In genomic region chr21:31103163-31103562, GRCh38 we compare ENCODE assay signal across 32 cellular contexts.
DNase-seq lines count a peak whose midpoint lies in the region; ATAC-seq and TF ChIP-seq lines count a peak whose summit lies in the region.
"Had no signal": no experiment of that assay in that cellular context is flagged by ENCODE, and none has a peak within 500 bp of the region (broad histone marks: within the 10 kb centered on the region; RNA-seq: fewer than 3 reads in every experiment).

No MANE protein-coding gene starts in this region.

- peak overlapping the region; percentile 3 for H3K27ac Mint-ChIP-seq in activated T-cell treated with anti-CD3 and anti-CD28 coated beads, Interleukin-2, amount 50 U/mL, for 24 hours
- peak overlapping the region; percentile 54 for H3K27ac Mint-ChIP-seq in T-helper 17 cell
- H3K27ac Mint-ChIP-seq: activated CD8-positive, alpha-beta memory T cell treated with anti-CD3 and anti-CD28 coated beads, Interleukin-2, amount 10 ng/mL, durations not matched to agents 7 days and 5 days; activated naive CD8-positive, alpha-beta T cell; IgD-negative memory B cell; immature natural killer cell had no signal

- no peak overlapping the region for H4K91ac ChIP-seq in trophoblast cell (ENCODE audit: low read depth, low read length)

- no peak overlapping the region for H3K4me3 ChIP-seq in trophoblast cell (ENCODE audit: low read depth, low read length)
- H3K4me3 ChIP-seq in esophagus muscularis mucosa = no peak overlapping the region
- no peak overlapping the region for H3K4me3 ChIP-seq in vagina
- H3K4me3 ChIP-seq: gastroesophageal sphincter, HAP-1, ovary, skin epidermis, stomach, tibial artery had no signal

- peaks cover 6% of the 10 kb centered on the region for H3K27me3 Mint-ChIP-seq in activated T-cell treated with anti-CD3 and anti-CD28 coated beads, Interleukin-2, amount 50 U/mL, for 24 hours
- H3K27me3 Mint-ChIP-seq in T-helper 17 cell = no peaks in the 10 kb centered on the region
- H3K27me3 Mint-ChIP-seq: activated naive CD8-positive, alpha-beta T cell had no signal

- H3K9ac ChIP-seq in trophoblast cell (ENCODE audit: low read length) = no peak overlapping the region

- H3K79me1 ChIP-seq in trophoblast cell (ENCODE audit: low read length) = no peaks in the 10 kb centered on the region

- no peak overlapping the region for H3K14ac ChIP-seq in trophoblast cell (ENCODE audit: low read length)

- no peak overlapping the region for H3K18ac ChIP-seq in trophoblast cell (ENCODE audit: low read length)

- no peak overlapping the region for H3K4me3 Mint-ChIP-seq in activated T-cell treated with anti-CD3 and anti-CD28 coated beads, Interleukin-2, amount 50 U/mL, for 24 hours
- H3K4me3 Mint-ChIP-seq in T-helper 17 cell = peak overlapping the region; percentile 56
- H3K4me3 Mint-ChIP-seq: activated CD8-positive, alpha-beta memory T cell treated with anti-CD3 and anti-CD28 coated beads, Interleukin-2, amount 10 ng/mL, durations not matched to agents 7 days and 5 days; activated naive CD8-positive, alpha-beta T cell; immature natural killer cell had no signal

- no peak overlapping the region for H3K27ac ChIP-seq in trophoblast cell (ENCODE audit: low read depth, low read length)
- no peak overlapping the region for H3K27ac ChIP-seq in esophagus muscularis mucosa (replicated peaks in 1 of 4)
- H3K27ac ChIP-seq in vagina = no peak overlapping the region
- H3K27ac ChIP-seq: gastroesophageal sphincter, ovary, stomach, tibial artery had no signal

- no peak overlapping the region for H2BK120ac ChIP-seq in trophoblast cell (ENCODE audit: insufficient read depth, low read length, poor library complexity)

- no peak for TF ChIP-seq EP300 in esophagus muscularis mucosa (IDR thresholded peaks at IDR 0.05)

- H3K36me3 Mint-ChIP-seq in activated T-cell treated with anti-CD3 and anti-CD28 coated beads, Interleukin-2, amount 50 U/mL, for 24 hours (ENCODE audit: low read depth) = peaks cover 23% of the 10 kb centered on the region
- peaks cover 2% of the 10 kb centered on the region for H3K36me3 Mint-ChIP-seq in T-helper 17 cell (ENCODE audit: low read depth)
- H3K36me3 Mint-ChIP-seq: activated CD8-positive, alpha-beta memory T cell treated with anti-CD3 and anti-CD28 coated beads, Interleukin-2, amount 10 ng/mL, durations not matched to agents 7 days and 5 days; IgD-negative memory B cell had no signal

- intact Hi-C loops in esophagus muscularis mucosa (cut with DNase I) = no loop called here
- intact Hi-C loops in vagina (cut with DNase I) = no loop called here

- H3K4ac ChIP-seq in trophoblast cell (ENCODE audit: low read depth, low read length) = no peak overlapping the region

- no peak for DNase-seq in activated T-cell treated with anti-CD3 and anti-CD28 coated beads, Interleukin-2, amount 50 U/mL, for 24 hours
- DNase-seq in activated T-cell treated with anti-CD3 and anti-CD28 coated beads, Interleukin-2, amount 50 U/mL, for 1 hour = no peak
- DNase-seq in T-helper 17 cell (no peak), trophoblast cell (peak; percentile 9 to 79), esophagus muscularis mucosa (ENCODE audit: extremely low spot score) (no peak), DMS 273 (lab: John Stamatoyannopoulos, UW; ENCODE audit: unreplicated experiment) (no peak), vagina (ENCODE audit: extremely low spot score in 2 of 2) (no peak)
- DNase-seq: ACHN; activated CD4-positive, alpha-beta T cell treated with anti-CD3 and anti-CD28 coated beads for 1 hour; activated CD8-positive, alpha-beta memory T cell treated with anti-CD3 and anti-CD28 coated beads, Interleukin-2, amount 10 ng/mL, durations not matched to agents 7 days and 5 days; dermis blood vessel endothelial cell; EL; hippocampal formation; immature natural killer cell; left colon; mammary epithelial cell; NCI-H1048; NCI-H1930; NCI-H524 treated with DMSO at 0.1 percent for 48 hours; NK-92 treated with Interleukin-12 subunit alpha and Interleukin-12 subunit beta, amount 100 ng/mL, for 24 hours; ovary; retina; SIG-M5; stomach; SW 1271; tibial artery had no signal

- H3K4me1 Mint-ChIP-seq in activated T-cell treated with anti-CD3 and anti-CD28 coated beads, Interleukin-2, amount 50 U/mL, for 24 hours (ENCODE audit: low read depth) = peaks cover 33% of the 10 kb centered on the region
- H3K4me1 Mint-ChIP-seq in T-helper 17 cell = peaks cover 21% of the 10 kb centered on the region

- H3K4me1 ChIP-seq in trophoblast cell (ENCODE audit: control insufficient read depth in 1 of 2, insufficient read depth in 2 of 2, low read length in 2 of 2) (no peaks in the 10 kb centered on the region), esophagus muscularis mucosa (no peaks in the 10 kb centered on the region), vagina (no peaks in the 10 kb centered on the region)
- H3K4me1 ChIP-seq: gastroesophageal sphincter, HAP-1, tibial artery had no signal

- no CpG with 5 or more reads among the region's 3 CpGs for WGBS in trophoblast cell (ENCODE audit: extremely low coverage, insufficient coverage, insufficient read length)
- 61% methylated on average over 3 of the region's 3 CpGs for WGBS in esophagus muscularis mucosa

- no peak overlapping the region for H2BK5ac ChIP-seq in trophoblast cell (ENCODE audit: low read depth, low read length, poor library complexity)

- no peak overlapping the region for H4K12ac ChIP-seq in trophoblast cell (ENCODE audit: low read depth, low read length)

- H3K36me3 ChIP-seq in trophoblast cell (ENCODE audit: control insufficient read depth in 1 of 2, insufficient read depth in 2 of 2, low read length in 2 of 2) = no peaks in the 10 kb centered on the region
- H3K36me3 ChIP-seq in esophagus muscularis mucosa = no peaks in the 10 kb centered on the region
- no peaks in the 10 kb centered on the region for H3K36me3 ChIP-seq in vagina
- H3K36me3 ChIP-seq: gastroesophageal sphincter, HAP-1, ovary, stomach, tibial artery had no signal

- H3K9me3 ChIP-seq in T-helper 17 cell (ENCODE audit: control insufficient read depth, low read length, poor library complexity, severe bottlenecking) (no peaks in the 10 kb centered on the region), trophoblast cell (ENCODE audit: insufficient read depth, low read depth, low read length) (peaks cover 2% of the 10 kb centered on the region), esophagus muscularis mucosa (no peaks in the 10 kb centered on the region), vagina (no peaks in the 10 kb centered on the region)
- H3K9me3 ChIP-seq: gastroesophageal sphincter, HAP-1, ovary, tibial artery had no signal

- no peaks in the 10 kb centered on the region for H3K9me3 Mint-ChIP-seq in activated T-cell treated with anti-CD3 and anti-CD28 coated beads, Interleukin-2, amount 50 U/mL, for 24 hours
- H3K9me3 Mint-ChIP-seq: immature natural killer cell had no signal

- ATAC-seq in GM18517 (IDR thresholded peaks at IDR 0.05; ENCODE audit: unreplicated experiment) (peak; percentile 55), T-helper 17 cell (no peak)
- ATAC-seq: activated CD8-positive, alpha-beta memory T cell treated with anti-CD3 and anti-CD28 coated beads, Interleukin-2, amount 10 ng/mL, durations not matched to agents 7 days and 5 days; gastroesophageal sphincter; left colon had no signal

- no peak overlapping the region for H3K4me2 ChIP-seq in trophoblast cell (ENCODE audit: low read length)

- no peak overlapping the region for H2AFZ ChIP-seq in trophoblast cell (ENCODE audit: insufficient read depth, low read length, poor library complexity)

- H3K23ac ChIP-seq in trophoblast cell (ENCODE audit: low read length) = no peak overlapping the region

- H4K8ac ChIP-seq in trophoblast cell (ENCODE audit: low read depth, low read length) = no peak overlapping the region

- no peaks in the 10 kb centered on the region for H3K27me3 ChIP-seq in trophoblast cell (ENCODE audit: insufficient read depth, low read length)
- H3K27me3 ChIP-seq in esophagus muscularis mucosa = peaks cover 0 to 13% (median 0%) of the 10 kb centered on the region in 4 donors
- H3K27me3 ChIP-seq in vagina = no peaks in the 10 kb centered on the region
- H3K27me3 ChIP-seq: ovary had no signal

- H2BK12ac ChIP-seq in trophoblast cell (ENCODE audit: low read length) = no peak overlapping the region

- no peaks in the 10 kb centered on the region for H3K79me2 ChIP-seq in trophoblast cell (ENCODE audit: control insufficient read depth, insufficient read depth, low read length, poor library complexity)

- no peak overlapping the region for H2AK5ac ChIP-seq in trophoblast cell (ENCODE audit: low read length)

- TF ChIP-seq POLR2A in esophagus muscularis mucosa (IDR thresholded peaks at IDR 0.05; ENCODE audit: low read depth) (no peak), vagina (IDR thresholded peaks at IDR 0.05) (no peak)

- TF ChIP-seq CTCF in esophagus muscularis mucosa (IDR thresholded peaks at IDR 0.05) (no peak), vagina (IDR thresholded peaks at IDR 0.05) (no peak)

Comparison
In these comparisons a context has a peak if more than half of its experiments do, and no peak if none do; other contexts are left out.
1. DNase-seq: peak in trophoblast cell (2 of 2); none in activated T-cell treated with anti-CD3 and anti-CD28 coated beads, Interleukin-2, amount 50 U/mL, for 24 hours (single experiment), activated T-cell treated with anti-CD3 and anti-CD28 coated beads, Interleukin-2, amount 50 U/mL, for 1 hour (single experiment), T-helper 17 cell (0 of 3), esophagus muscularis mucosa (single experiment), DMS 273 (single experiment) and vagina (0 of 2).